19 cellular contexts compared by ENCODE assay signal in genomic region chr6:593907-594212, GRCh38.
A peak's percentile ranks its signal among the peaks of the same experiment; 100 is the strongest.
DNase-seq lines count a peak whose midpoint lies in the region; ATAC-seq and TF ChIP-seq lines count a peak whose summit lies in the region.
"Had no signal": no experiment of that assay in that cellular context is flagged by ENCODE, and none has a peak within 500 bp of the region (broad histone marks: within the 10 kb centered on the region; RNA-seq: fewer than 3 reads in every experiment).

No MANE protein-coding gene starts in this region.

- no peak for ATAC-seq in activated CD8-positive, alpha-beta T cell treated with anti-CD3 and anti-CD28 coated beads for 36 hours

- peaks cover 32% of the 10 kb centered on the region for H3K36me3 Mint-ChIP-seq in T-helper 1 cell treated with Interleukin-12 subunit alpha and Interleukin-12 subunit beta and Interleukin-4 antibody, amounts not matched to agents 30 μg/mL and 1 μg/mL, for 36 hours (ENCODE audit: low read depth)
- H3K36me3 Mint-ChIP-seq in activated CD8-positive, alpha-beta T cell treated with anti-CD3 and anti-CD28 coated beads for 36 hours (ENCODE audit: low read depth): peaks cover 25% of the 10 kb centered on the region

- H3K4me3 Mint-ChIP-seq in T-helper 1 cell treated with Interleukin-12 subunit alpha and Interleukin-12 subunit beta and Interleukin-4 antibody, amounts not matched to agents 30 μg/mL and 1 μg/mL, for 36 hours: no peak overlapping the region
- no peak overlapping the region for H3K4me3 Mint-ChIP-seq in activated CD8-positive, alpha-beta T cell treated with anti-CD3 and anti-CD28 coated beads for 36 hours
- H3K4me3 Mint-ChIP-seq: activated naive CD8-positive, alpha-beta T cell treated with anti-CD3 and anti-CD28 coated beads, Interleukin-2, amount 50 U/mL, for 24 hours; naive thymus-derived CD8-positive, alpha-beta T cell; type B pancreatic cell had no signal

- H3K4me1 Mint-ChIP-seq in T-helper 1 cell treated with Interleukin-12 subunit alpha and Interleukin-12 subunit beta and Interleukin-4 antibody, amounts not matched to agents 30 μg/mL and 1 μg/mL, for 36 hours (ENCODE audit: low read depth): peaks cover 29% of the 10 kb centered on the region
- H3K4me1 Mint-ChIP-seq in activated CD8-positive, alpha-beta T cell treated with anti-CD3 and anti-CD28 coated beads for 36 hours (ENCODE audit: low read depth): peaks cover 7% of the 10 kb centered on the region
- H3K4me1 Mint-ChIP-seq: activated naive CD8-positive, alpha-beta T cell treated with anti-CD3 and anti-CD28 coated beads, Interleukin-2, amount 50 U/mL, for 24 hours had no signal

- H3K9me3 Mint-ChIP-seq in T-helper 1 cell treated with Interleukin-12 subunit alpha and Interleukin-12 subunit beta and Interleukin-4 antibody, amounts not matched to agents 30 μg/mL and 1 μg/mL, for 36 hours: no peaks in the 10 kb centered on the region
- no peaks in the 10 kb centered on the region for H3K9me3 Mint-ChIP-seq in activated CD8-positive, alpha-beta T cell treated with anti-CD3 and anti-CD28 coated beads for 36 hours
- H3K9me3 Mint-ChIP-seq: activated naive CD8-positive, alpha-beta T cell treated with anti-CD3 and anti-CD28 coated beads, Interleukin-2, amount 50 U/mL, for 24 hours; naive thymus-derived CD8-positive, alpha-beta T cell; type B pancreatic cell had no signal

- TF ChIP-seq CTCF in activated CD8-positive, alpha-beta T cell treated with anti-CD3 and anti-CD28 coated beads for 36 hours (IDR thresholded peaks at IDR 0.05): no peak
- TF ChIP-seq CTCF in testis (IDR thresholded peaks at IDR 0.05): no peak

- H3K9ac ChIP-seq in iPS-20b (ENCODE audit: low read depth, low read length): peak overlapping the region; percentile 40; the same call in 1 of the 2 replicates

- peaks cover 50% of the 10 kb centered on the region for H3K36me3 ChIP-seq in iPS-20b (ENCODE audit: insufficient read depth, low read depth, low read length)
- H3K36me3 ChIP-seq in testis (ENCODE audit: low read depth, missing control alignments): no peaks in the 10 kb centered on the region
- H3K36me3 ChIP-seq: colonic mucosa had no signal

- WGBS in testis, 2 donors: 36 to 100% methylated on average over 2 of the region's 2 CpGs

- H3K9me3 ChIP-seq in iPS-20b (ENCODE audit: insufficient read depth, low read depth, low read length): no peaks in the 10 kb centered on the region
- no peaks in the 10 kb centered on the region for H3K9me3 ChIP-seq in testis
- H3K9me3 ChIP-seq: colonic mucosa, lower lobe of right lung, Peyer's patch, psoas muscle had no signal

- H3K27ac ChIP-seq in iPS-20b (ENCODE audit: low read length): no peak overlapping the region
- H3K27ac ChIP-seq in testis: peak overlapping the region; percentile 25 to 71
- H3K27ac ChIP-seq: colonic mucosa, lower lobe of right lung, psoas muscle had no signal

- CTCF ChIA-PET in activated CD8-positive, alpha-beta T cell treated with anti-CD3 and anti-CD28 coated beads for 36 hours (lab: Charles Lee): interaction anchor here (0.8 to 6.4 kb wide), 40 partner anchors 10 to 843 kb away, joined by 3 to 55 read pairs (median 4); partner anchors contain the start of gene EXOC2

- POLR2A ChIA-PET in activated CD8-positive, alpha-beta T cell treated with anti-CD3 and anti-CD28 coated beads for 36 hours (lab: Charles Lee): interaction anchor here (1.3 to 2.1 kb wide), 2 partner anchors 10 to 202 kb away, joined by 3 to 4 read pairs; no protein-coding TSS in a partner anchor

- intact Hi-C loops in activated CD8-positive, alpha-beta T cell treated with anti-CD3 and anti-CD28 coated beads for 36 hours (cut with micrococcal nuclease): loop anchor here (5.0 to 10.0 kb wide), 3 partner anchors 131 to 783 kb away; no protein-coding TSS in a partner anchor
- intact Hi-C loops in testis (cut with DNase I; ENCODE audit: low total_unique reads): no loop called here

- H3K27me3 ChIP-seq in iPS-20b (ENCODE audit: insufficient read depth, low read length) (no peaks in the 10 kb centered on the region), testis (no peaks in the 10 kb centered on the region)
- H3K27me3 ChIP-seq: colonic mucosa, Peyer's patch had no signal

- H3K27me3 Mint-ChIP-seq in T-helper 1 cell treated with Interleukin-12 subunit alpha and Interleukin-12 subunit beta and Interleukin-4 antibody, amounts not matched to agents 30 μg/mL and 1 μg/mL, for 36 hours (ENCODE audit: low read depth): no peaks in the 10 kb centered on the region
- no peaks in the 10 kb centered on the region for H3K27me3 Mint-ChIP-seq in activated CD8-positive, alpha-beta T cell treated with anti-CD3 and anti-CD28 coated beads for 36 hours
- H3K27me3 Mint-ChIP-seq: activated naive CD8-positive, alpha-beta T cell treated with anti-CD3 and anti-CD28 coated beads, Interleukin-2, amount 50 U/mL, for 24 hours; naive thymus-derived CD8-positive, alpha-beta T cell; type B pancreatic cell had no signal

- TF ChIP-seq POLR2A in testis (IDR thresholded peaks at IDR 0.05): no peak

- H3K27ac Mint-ChIP-seq in T-helper 1 cell treated with Interleukin-12 subunit alpha and Interleukin-12 subunit beta and Interleukin-4 antibody, amounts not matched to agents 30 μg/mL and 1 μg/mL, for 36 hours: peak overlapping the region; percentile 32
- H3K27ac Mint-ChIP-seq in activated CD8-positive, alpha-beta T cell treated with anti-CD3 and anti-CD28 coated beads for 36 hours: peak overlapping the region; percentile 10
- H3K27ac Mint-ChIP-seq: activated naive CD8-positive, alpha-beta T cell treated with anti-CD3 and anti-CD28 coated beads, Interleukin-2, amount 50 U/mL, for 24 hours; type B pancreatic cell had no signal

- H3K4me3 ChIP-seq in iPS-20b (ENCODE audit: low read length): no peak overlapping the region
- no peak overlapping the region for H3K4me3 ChIP-seq in testis
- H3K4me3 ChIP-seq: colonic mucosa, lower lobe of right lung, Peyer's patch, psoas muscle had no signal

- H3K4me1 ChIP-seq in iPS-20b (ENCODE audit: insufficient read depth, low read length) (peaks cover 6% of the 10 kb centered on the region; the same call in 1 of the 2 replicates), testis (peaks cover 6% of the 10 kb centered on the region)
- H3K4me1 ChIP-seq: colonic mucosa, lower lobe of right lung, Peyer's patch, psoas muscle had no signal

- DNase-seq in T-helper 1 cell (no peak), testis (no peak), NCI-H2029 (lab: John Stamatoyannopoulos, UW) (no peak), NCI-H2171 (lab: John Stamatoyannopoulos, UW) (no peak)
- DNase-seq in activated CD8-positive, alpha-beta T cell treated with anti-CD3 and anti-CD28 coated beads for 36 hours: no peak
- no peak for DNase-seq in stimulated activated naive CD4-positive, alpha-beta T cell treated with Interleukin-2 at 50 U/mL for 16 hours (lab: John Stamatoyannopoulos, UW)
- DNase-seq: 8988T; lower lobe of right lung; NCI-H187 treated with DMSO at 0.1 percent for 48 hours; occipital lobe; psoas muscle; stimulated activated CD4-positive, alpha-beta T cell treated with anti-CD3 and anti-CD28 coated beads, Interleukin-4, amount 100 ng/mL, for 1 hour had no signal
